7 cellular contexts compared by ENCODE assay signal in genomic region chr13:108074429-108074828, GRCh38.
DNase-seq lines count a peak whose midpoint lies in the region; ATAC-seq and TF ChIP-seq lines count a peak whose summit lies in the region.
"Not testable (repeated sequence)": the region's sequence is repeated elsewhere in the genome, so short reads cannot be mapped to it uniquely, and the experiment has no call there.

No MANE protein-coding gene starts in this region.

- in situ Hi-C loops in KBM-7 (cut with MboI; ENCODE audit: low pct_unique_long_range_greater_than_20kb, low sequenced_read_pairs); astrocyte of the cerebellum (cut with HindIII; ENCODE audit: low sequenced_read_pairs): not testable (repeated sequence)

- H2AFZ ChIP-seq in PC-3 (ENCODE audit: low read length) = not testable (repeated sequence)

- H3K4me3 Mint-ChIP-seq in endothelial cell (ENCODE audit: unreplicated experiment); nephron: not testable (repeated sequence)

- H3F3A ChIP-seq in PC-3 (ENCODE audit: low read length, unreplicated experiment) = not testable (repeated sequence)

- H3K79me2 ChIP-seq in PC-3 (ENCODE audit: low read length) = not testable (repeated sequence)

- not testable (repeated sequence) for H3K36me3 Mint-ChIP-seq in endothelial cell (ENCODE audit: low read depth, unreplicated experiment); nephron (ENCODE audit: low read depth)

- not testable (repeated sequence) for H3K4me1 ChIP-seq in BE2C; PC-3 (ENCODE audit: insufficient read depth, low read length)

- H3K9ac ChIP-seq in PC-3 (ENCODE audit: low read length) = not testable (repeated sequence)

- ATAC-seq in PC-3 = not testable (repeated sequence)

- TF ChIP-seq CTCF in BE2C (IDR thresholded peaks at IDR 0.05; ENCODE audit: low read depth, low read length) (peak; percentile 58), GM12873 (IDR thresholded peaks at IDR 0.05; ENCODE audit: insufficient read depth, low read depth, low read length, missing control alignments) (peak; percentile 36), PC-3 (conservative IDR thresholded peaks at IDR 0.05; ENCODE audit: low read depth, low read length) (peak; percentile 51; the same call in 1 of the 2 replicates), astrocyte of the cerebellum (IDR thresholded peaks at IDR 0.05; ENCODE audit: low read depth, low read length, missing control alignments) (peak; percentile 36), endothelial cell (IDR thresholded peaks at IDR 0.05; ENCODE audit: unreplicated experiment) (peak; percentile 49), nephron (IDR thresholded peaks at IDR 0.05; ENCODE audit: unreplicated experiment in 3 of 3) (peak in 2 of 3 experiments; percentile 21 to 30)

- not testable (repeated sequence) for H3K9me2 ChIP-seq in PC-3 (replicated peaks; ENCODE audit: low read length)

- POLR2A ChIA-PET in PC-3 (lab: Charles Lee; ENCODE audit: unreplicated experiment) = not testable (repeated sequence)

- DNase-seq in BE2C; PC-3; astrocyte of the cerebellum (ENCODE audit: low read depth); endothelial cell (ENCODE audit: low spot score): not testable (repeated sequence)
- peak; percentile 2 for DNase-seq in KBM-7

- intact Hi-C loops in PC-3 (cut with micrococcal nuclease) = not testable (repeated sequence)

- not testable (repeated sequence) for H3K27ac ChIP-seq in PC-3 (ENCODE audit: low read length)

- H3K4me2 ChIP-seq in PC-3 (ENCODE audit: low read length) = not testable (repeated sequence)

- BruUV-seq in PC-3 (replicated peaks; lab: Mats Ljungman, UMichigan) = not testable (repeated sequence)

- H3K4me1 Mint-ChIP-seq in endothelial cell (ENCODE audit: unreplicated experiment); nephron: not testable (repeated sequence)

- H4K20me1 ChIP-seq in PC-3 (ENCODE audit: low read length) = not testable (repeated sequence)

- not testable (repeated sequence) for H3K9me3 Mint-ChIP-seq in endothelial cell (ENCODE audit: unreplicated experiment)
- H3K9me3 Mint-ChIP-seq in nephron = peaks cover 22% of the 10 kb centered on the region

- not testable (repeated sequence) for H3K9me3 ChIP-seq in BE2C; PC-3 (ENCODE audit: low read length)

- not testable (repeated sequence) for H3K27me3 Mint-ChIP-seq in endothelial cell (ENCODE audit: unreplicated experiment); nephron (ENCODE audit: low read depth)

- CTCF ChIA-PET in PC-3 (lab: Charles Lee) = not testable (repeated sequence)

- H3K4me3 ChIP-seq in BE2C (ENCODE audit: low read depth, low read length); PC-3 (ENCODE audit: low read length); astrocyte of the cerebellum (ENCODE audit: low read depth, low read length): not testable (repeated sequence)

- not testable (repeated sequence) for H3K36me3 ChIP-seq in BE2C; PC-3 (ENCODE audit: low read depth, low read length)

- H3K27ac Mint-ChIP-seq in endothelial cell (ENCODE audit: unreplicated experiment); nephron: not testable (repeated sequence)

- not testable (repeated sequence) for H3K27me3 ChIP-seq in BE2C; PC-3 (ENCODE audit: low read length)
